16 cellular contexts compared by ENCODE assay signal in the genomic region with DNA sequence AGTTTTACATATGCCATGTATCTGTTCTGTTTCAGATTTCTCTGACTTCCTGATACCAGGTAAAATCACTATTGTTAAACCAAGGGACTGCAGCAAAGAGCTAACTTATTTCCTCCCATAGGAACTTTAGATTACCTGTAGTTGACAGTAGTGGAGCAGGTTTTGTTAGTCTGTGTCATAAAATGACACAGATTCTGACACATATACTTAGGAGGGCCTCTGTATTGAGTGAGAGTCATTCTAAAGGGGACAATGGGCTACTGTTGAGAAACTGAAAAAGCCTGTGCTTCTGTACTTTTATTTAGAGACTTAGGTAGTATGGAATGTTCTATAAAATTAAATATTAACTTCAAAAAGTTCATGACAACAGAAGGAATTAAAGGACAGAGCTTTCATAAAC. TPM values are rescaled to one million over a fixed set of nuclear protein-coding genes. Genes with fewer than 3 reads are reported as not detected.
A peak's percentile ranks its signal among the peaks of the same experiment; 100 is the strongest.
DNase-seq lines count a peak whose midpoint lies in the region; FAIRE-seq and TF ChIP-seq lines count a peak whose summit lies in the region.
"Had no signal": no experiment of that assay in that cellular context is flagged by ENCODE, and none has a peak within 500 bp of the region (broad histone marks: within the 10 kb centered on the region; RNA-seq: fewer than 3 reads in every experiment).

No MANE protein-coding gene starts in this region.

- H3K27me3 ChIP-seq in esophagus squamous epithelium, result no peaks in the 10 kb centered on the region
- H3K27me3 ChIP-seq in small intestine (ENCODE audit: control insufficient read depth in 2 of 2, insufficient read depth in 2 of 2, low read length in 2 of 2), result no peaks in the 10 kb centered on the region

- no peak overlapping the region for H3K4me3 Mint-ChIP-seq in activated CD4-positive, alpha-beta memory T cell treated with anti-CD3 and anti-CD28 coated beads for 36 hours
- no peak overlapping the region for H3K4me3 Mint-ChIP-seq in activated CD4-positive, alpha-beta memory T cell treated with anti-CD3 and anti-CD28 coated beads, Interleukin-2, amount 10 ng/mL, durations not matched to agents 7 days and 5 days
- H3K4me3 Mint-ChIP-seq: T-cell had no signal

- no peaks in the 10 kb centered on the region for H3K9me3 Mint-ChIP-seq in activated CD4-positive, alpha-beta memory T cell treated with anti-CD3 and anti-CD28 coated beads for 36 hours
- no peaks in the 10 kb centered on the region for H3K9me3 Mint-ChIP-seq in activated CD4-positive, alpha-beta memory T cell treated with anti-CD3 and anti-CD28 coated beads, Interleukin-2, amount 10 ng/mL, durations not matched to agents 7 days and 5 days
- H3K9me3 Mint-ChIP-seq: T-cell had no signal

- POLR2A ChIA-PET in activated CD4-positive, alpha-beta memory T cell treated with anti-CD3 and anti-CD28 coated beads for 36 hours (lab: Charles Lee), result interaction anchor here (1.0 kb wide), 1 partner anchor 49 kb away, joined by 3 read pairs; no protein-coding TSS in a partner anchor
- POLR2A ChIA-PET in activated CD4-positive, alpha-beta memory T cell treated with anti-CD3 and anti-CD28 coated beads, Interleukin-2, amount 10 ng/mL, durations not matched to agents 7 days and 5 days (lab: Charles Lee), result interaction anchor here (1.2 to 1.8 kb wide), 3 partner anchors 10 to 266 kb away, joined by 4 to 6 read pairs (median 5); no protein-coding TSS in a partner anchor

- H3K36me3 ChIP-seq in esophagus squamous epithelium (peaks cover 0 to 2% (median 0%) of the 10 kb centered on the region in 3 donors), small intestine (ENCODE audit: control insufficient read depth in 2 of 2, insufficient read depth in 2 of 2, low read length in 2 of 2) (no peaks in the 10 kb centered on the region)

- H3K4me3 ChIP-seq in esophagus squamous epithelium (no peak overlapping the region), small intestine (ENCODE audit: low read depth in 1 of 2, low read length in 2 of 2) (no peak overlapping the region)

- in situ Hi-C loops in SK-MEL-5 (cut with HindIII; ENCODE audit: low pct_unique_long_range_greater_than_20kb, low sequenced_read_pairs), result no loop called here

- H3K27me3 Mint-ChIP-seq in activated CD4-positive, alpha-beta memory T cell treated with anti-CD3 and anti-CD28 coated beads for 36 hours, result no peaks in the 10 kb centered on the region
- H3K27me3 Mint-ChIP-seq in activated CD4-positive, alpha-beta memory T cell treated with anti-CD3 and anti-CD28 coated beads, Interleukin-2, amount 10 ng/mL, durations not matched to agents 7 days and 5 days, result no peaks in the 10 kb centered on the region
- H3K27me3 Mint-ChIP-seq: T-cell had no signal

- H3K27ac Mint-ChIP-seq in activated CD4-positive, alpha-beta memory T cell treated with anti-CD3 and anti-CD28 coated beads for 36 hours, result peak overlapping the region; percentile 62
- no peak overlapping the region for H3K27ac Mint-ChIP-seq in activated CD4-positive, alpha-beta memory T cell treated with anti-CD3 and anti-CD28 coated beads, Interleukin-2, amount 10 ng/mL, durations not matched to agents 7 days and 5 days

- no peak for TF ChIP-seq CTCF in esophagus squamous epithelium (IDR thresholded peaks at IDR 0.05)

- peaks cover 13 to 69% (median 25%) of the 10 kb centered on the region in 3 donors for H3K4me1 ChIP-seq in esophagus squamous epithelium
- H3K4me1 ChIP-seq in small intestine (ENCODE audit: control insufficient read depth in 2 of 2, insufficient read depth in 1 of 2, low read depth in 1 of 2, low read length in 1 of 2), result peaks cover 0 to 3% of the 10 kb centered on the region in 2 donors

- DNase-seq in activated CD4-positive, alpha-beta memory T cell treated with anti-CD3 and anti-CD28 coated beads for 36 hours, result no peak
- DNase-seq in activated CD4-positive, alpha-beta memory T cell treated with anti-CD3 and anti-CD28 coated beads, Interleukin-2, amount 10 ng/mL, durations not matched to agents 7 days and 5 days, result no peak
- DNase-seq in SK-MEL-5 (ENCODE audit: low read depth, low spot score) (peak; percentile 52), esophagus squamous epithelium (lab: John Stamatoyannopoulos, UW) (no peak), small intestine (peak; percentile 20), DMS153 (lab: John Stamatoyannopoulos, UW) (no peak), DMS114 treated with DMSO at 0.1 percent for 48 hours (lab: John Stamatoyannopoulos, UW; ENCODE audit: unreplicated experiment) (no peak), GM12891 (ENCODE audit: insufficient read length, low spot score) (no peak)
- DNase-seq: activated CD4-positive, alpha-beta T cell treated with anti-CD3 and anti-CD28 coated beads for 48 hours; aorta; COR-L47; erythroblast; kidney; NCI-H69; stimulated activated CD4-positive, alpha-beta T cell treated with anti-CD3 and anti-CD28 coated beads, Interleukin-12 subunit alpha, Interleukin-12 subunit beta, amount 100 ng/mL, for 4 hours; T-cell had no signal

- H3K36me3 Mint-ChIP-seq in activated CD4-positive, alpha-beta memory T cell treated with anti-CD3 and anti-CD28 coated beads for 36 hours, result peaks cover 11% of the 10 kb centered on the region
- H3K36me3 Mint-ChIP-seq in activated CD4-positive, alpha-beta memory T cell treated with anti-CD3 and anti-CD28 coated beads, Interleukin-2, amount 10 ng/mL, durations not matched to agents 7 days and 5 days (ENCODE audit: low read depth), result peaks cover 22% of the 10 kb centered on the region

- TF ChIP-seq POLR2A in esophagus squamous epithelium (IDR thresholded peaks at IDR 0.05), result no peak
- no peak for TF ChIP-seq POLR2A in GM12891 (IDR thresholded peaks at IDR 0.05; ENCODE audit: low read depth, low read length)

- intact Hi-C loops in activated CD4-positive, alpha-beta memory T cell treated with anti-CD3 and anti-CD28 coated beads for 36 hours (cut with micrococcal nuclease), result no loop called here
- intact Hi-C loops in esophagus squamous epithelium (cut with DNase I), result no loop called here

- H3K4me1 Mint-ChIP-seq in activated CD4-positive, alpha-beta memory T cell treated with anti-CD3 and anti-CD28 coated beads for 36 hours (ENCODE audit: low read depth), result peaks cover 61% of the 10 kb centered on the region
- H3K4me1 Mint-ChIP-seq in activated CD4-positive, alpha-beta memory T cell treated with anti-CD3 and anti-CD28 coated beads, Interleukin-2, amount 10 ng/mL, durations not matched to agents 7 days and 5 days, result peaks cover 39% of the 10 kb centered on the region

- H3K27ac ChIP-seq in esophagus squamous epithelium (peak overlapping the region; percentile 43 to 79 (median 59)), small intestine (ENCODE audit: low read depth in 1 of 2, low read length in 1 of 2) (peak overlapping the region in 1 of 2 donors; percentile 28)

- FAIRE-seq in small intestine (lab: Jason Lieb, UNC), result no peak
- no peak for FAIRE-seq in GM12891 (lab: Jason Lieb, UNC)
- FAIRE-seq: kidney had no signal

- H3K9me3 ChIP-seq in esophagus squamous epithelium (no peaks in the 10 kb centered on the region), small intestine (ENCODE audit: control insufficient read depth, low read depth) (no peaks in the 10 kb centered on the region)

- CTCF ChIA-PET in activated CD4-positive, alpha-beta memory T cell treated with anti-CD3 and anti-CD28 coated beads for 36 hours (lab: Charles Lee), result interaction anchor here (1.0 to 1.5 kb wide), 6 partner anchors 11 to 279 kb away, joined by 3 to 6 read pairs (median 4); partner anchors contain the start of gene TRABD2A
- CTCF ChIA-PET in activated CD4-positive, alpha-beta memory T cell treated with anti-CD3 and anti-CD28 coated beads, Interleukin-2, amount 10 ng/mL, durations not matched to agents 7 days and 5 days (lab: Charles Lee), result interaction anchor here (1.0 to 2.4 kb wide), 5 partner anchors 12 to 266 kb away, joined by 3 to 8 read pairs (median 4); no protein-coding TSS in a partner anchor

TF ChIP-seq in GM12891, 5 proteins besides CTCF, POLR2A, EP300 and RAD21:
- TF ChIP-seq PAX5 (IDR thresholded peaks at IDR 0.05; ENCODE audit: insufficient read depth, low read length, severe bottlenecking), result no peak

RNA-seq across cellular contexts. Expression of gene KCMF1, which starts 48.2 kb away (rescaled TPM):
- total RNA-seq in activated CD4-positive, alpha-beta memory T cell treated with anti-CD3 and anti-CD28 coated beads for 36 hours, result 10 to 100 TPM; 90.5 to 94.1 TPM
- 10 to 100 TPM; 87.0 to 92.9 TPM for total RNA-seq in activated CD4-positive, alpha-beta memory T cell treated with anti-CD3 and anti-CD28 coated beads, Interleukin-2, amount 10 ng/mL, durations not matched to agents 7 days and 5 days
- 86.3 and 98.3 TPM in 2 replicates for total RNA-seq in SK-MEL-5 (2014; rRNA removed; shearing (Covaris generic))
- 59.1 and 66.4 TPM in 2 replicates for polyA plus RNA-seq in SK-MEL-5 (2015; cell fraction: cytosol; rRNA removed)
- polyA plus RNA-seq in SK-MEL-5 (2015; cell fraction: nucleus; rRNA removed), result 23.2 and 31.9 TPM in 2 replicates
- total RNA-seq in esophagus squamous epithelium, result 10 to 100 TPM; 35.6 to 50.8 (median 44.5) TPM
- polyA plus RNA-seq in small intestine, result 10 to 100 TPM; 31.9 to 58.9 (median 51.7) TPM
- 35.9 TPM for polyA plus RNA-seq in GM12891 (2012; ENCODE audit: low read depth, missing spikeins)

Comparison
In these comparisons a context has a peak if more than half of its experiments do, and no peak if none do; other contexts are left out.
1. DNase-seq: peak in SK-MEL-5 (single experiment) and small intestine (single experiment); none in activated CD4-positive, alpha-beta memory T cell treated with anti-CD3 and anti-CD28 coated beads for 36 hours (single experiment), activated CD4-positive, alpha-beta memory T cell treated with anti-CD3 and anti-CD28 coated beads, Interleukin-2, amount 10 ng/mL, durations not matched to agents 7 days and 5 days (single experiment), esophagus squamous epithelium (single experiment), DMS153 (single experiment), DMS114 treated with DMSO at 0.1 percent for 48 hours (single experiment) and GM12891 (single experiment).